Comparison of ENCODE assay signal across 1 cellular context in the genomic region with DNA sequence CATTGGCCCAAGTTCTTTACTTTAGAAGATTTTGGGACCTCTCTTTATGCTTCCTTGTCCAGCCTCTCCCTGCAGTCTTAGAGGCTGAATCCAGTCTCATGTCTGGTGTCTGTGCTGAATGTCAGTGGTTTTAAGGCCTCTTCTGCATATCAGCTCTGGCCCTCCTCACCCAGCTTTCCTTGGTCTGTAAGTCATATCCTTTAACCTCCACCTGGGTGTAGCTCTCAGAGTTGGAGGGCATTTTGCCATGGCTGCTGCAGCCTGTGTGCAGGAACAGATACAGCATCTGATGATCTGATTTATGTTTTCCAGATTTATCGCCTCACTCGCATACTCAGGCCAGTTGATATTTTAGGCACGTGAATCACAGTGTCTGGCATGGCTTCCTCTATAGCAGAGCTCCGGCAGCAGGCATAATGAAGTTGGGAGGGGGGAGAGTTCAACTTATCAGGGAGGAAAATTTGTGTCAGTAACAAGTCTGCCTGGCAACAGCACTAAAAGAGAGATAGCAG.
A peak's percentile ranks its signal among the peaks of the same experiment; 100 is the strongest.
TF ChIP-seq lines count a peak whose summit lies in the region.

No MANE protein-coding gene starts in this region.

TF ChIP-seq in SK-N-SH treated with all-trans-retinoic acid at 6 μM for 48 hours, 23 proteins besides CTCF, POLR2A, EP300 and RAD21 (continued from another document):
- TF ChIP-seq POU6F1 (CRISPR knock-in tag; IDR thresholded peaks at IDR 0.05; ENCODE audit: borderline replicate concordance, low read depth) (no peak), ARNTL (CRISPR knock-in tag; IDR thresholded peaks at IDR 0.05; ENCODE audit: borderline replicate concordance, low read depth) (peak; percentile 15; the same call in 1 of the 2 replicates), ZNF565 (CRISPR knock-in tag; conservative IDR thresholded peaks at IDR 0.05; ENCODE audit: low read depth) (no peak), TSHZ2 (CRISPR knock-in tag; IDR thresholded peaks at IDR 0.05) (peak; percentile 89; the same call in 1 of the 2 replicates), GLIS3 (CRISPR knock-in tag; IDR thresholded peaks at IDR 0.05) (no peak), ZFP3 (CRISPR knock-in tag; IDR thresholded peaks at IDR 0.05) (no peak), BACH2 (CRISPR knock-in tag; IDR thresholded peaks at IDR 0.05; ENCODE audit: borderline replicate concordance) (no peak), RARB (CRISPR knock-in tag; IDR thresholded peaks at IDR 0.05) (no peak), CREB5 (CRISPR knock-in tag; IDR thresholded peaks at IDR 0.05; ENCODE audit: low read depth) (no peak), ZC3H10 (CRISPR knock-in tag; IDR thresholded peaks at IDR 0.05) (no peak), OSR1 (CRISPR knock-in tag; IDR thresholded peaks at IDR 0.05) (no peak), PPARA (CRISPR knock-in tag; IDR thresholded peaks at IDR 0.05; ENCODE audit: borderline replicate concordance) (no peak), SNAI2 (CRISPR knock-in tag; IDR thresholded peaks at IDR 0.05) (no peak), CSDC2 (CRISPR knock-in tag; IDR thresholded peaks at IDR 0.05) (no peak), TOX (CRISPR knock-in tag; IDR thresholded peaks at IDR 0.05; ENCODE audit: borderline replicate concordance) (no peak), ISL1 (CRISPR knock-in tag; IDR thresholded peaks at IDR 0.05) (peak; percentile 58), ZNF8 (CRISPR knock-in tag; IDR thresholded peaks at IDR 0.05) (no peak)
